In the genomic region with DNA sequence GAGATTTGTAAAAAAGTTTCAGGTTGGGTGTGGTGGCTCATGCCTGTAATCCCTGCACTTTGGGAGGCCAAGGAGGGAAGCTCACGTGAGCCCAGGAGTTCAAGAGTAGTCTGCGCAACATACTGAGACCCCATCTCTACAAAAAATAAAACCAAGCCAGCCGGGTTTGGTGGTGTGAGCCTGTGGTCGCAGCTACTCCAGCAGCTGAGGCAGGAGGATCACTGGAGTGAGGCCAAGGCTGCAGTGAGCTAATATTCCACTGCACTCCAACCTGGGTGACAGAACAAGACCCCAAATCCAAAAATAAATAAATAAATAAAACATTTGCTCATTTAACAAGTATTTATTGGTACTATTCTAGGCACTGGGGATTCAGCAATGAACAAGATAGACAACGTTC, we compare ENCODE assay signal across 9 cellular contexts. TPM values are rescaled to one million over a fixed set of nuclear protein-coding genes. Genes with fewer than 3 reads are reported as not detected.
DNase-seq lines count a peak whose midpoint lies in the region; ATAC-seq, FAIRE-seq and TF ChIP-seq lines count a peak whose summit lies in the region.
"Had no signal": no experiment of that assay in that cellular context is flagged by ENCODE, and none has a peak within 500 bp of the region (broad histone marks: within the 10 kb centered on the region; RNA-seq: fewer than 3 reads in every experiment).

No MANE protein-coding gene starts in this region.

- H3K27me3 ChIP-seq in Caco-2 (replicated peaks; ENCODE audit: control insufficient read depth, insufficient read depth, low read length) (no peaks in the 10 kb centered on the region), mammary epithelial cell (ENCODE audit: insufficient read depth, low read length) (no peaks in the 10 kb centered on the region)

- H3K4me1 ChIP-seq in Caco-2 (no peaks in the 10 kb centered on the region), mammary epithelial cell (ENCODE audit: insufficient read depth, low read length) (peaks cover 23% of the 10 kb centered on the region), kidney (ENCODE audit: control insufficient read depth in 1 of 2, insufficient read depth in 1 of 2, low read depth in 1 of 2, low read length in 2 of 2) (peaks cover 3 to 11% of the 10 kb centered on the region in 2 donors)

- H3K9me3 ChIP-seq in Caco-2 = no peaks in the 10 kb centered on the region
- H3K9me3 ChIP-seq in mammary epithelial cell (replicated peaks; ENCODE audit: insufficient read depth, low read length) = no peaks in the 10 kb centered on the region
- no peaks in the 10 kb centered on the region for H3K9me3 ChIP-seq in kidney (ENCODE audit: control insufficient read depth in 1 of 2, low read length in 2 of 2)

- WGBS in mammary epithelial cell (ENCODE audit: low coverage, missing lambda C conversion rate) = 73% methylated on average over 4 of the region's 5 CpGs

- in situ Hi-C loops in mammary epithelial cell (cut with MboI; ENCODE audit: low sequenced_read_pairs in 2 of 2) = no loop called here

- POLR2A ChIA-PET in Caco-2 (lab: Charles Lee) = interaction anchor here (2.0 to 2.2 kb wide), 2 partner anchors 8 to 36 kb away, joined by 10 to 19 read pairs; partner anchors contain the start of gene SEC24C

- H3K27ac ChIP-seq in mammary epithelial cell (ENCODE audit: insufficient read depth, low read depth, low read length) (no peak overlapping the region), caudate nucleus (ENCODE audit: low read depth, low read length) (no peak overlapping the region), kidney (ENCODE audit: low read depth in 2 of 2, low read length in 2 of 2) (no peak overlapping the region)

- no TSS peak for BruUV-seq in Caco-2 (replicated peaks; lab: Mats Ljungman, UMichigan)
- BruUV-seq in mammary epithelial cell (replicated peaks; lab: Mats Ljungman, UMichigan) = no TSS peak

- peak overlapping the region; percentile 96 for H3K4me2 ChIP-seq in mammary epithelial cell (ENCODE audit: insufficient read depth, low read depth, low read length)

- ATAC-seq in GM21529 (IDR thresholded peaks at IDR 0.05; ENCODE audit: unreplicated experiment) = no peak

- no peak overlapping the region for H3K4me3 ChIP-seq in Caco-2 (ENCODE audit: low read depth, low read length)
- H3K4me3 ChIP-seq in LNCaP clone FGC (ENCODE audit: low read depth, low read length) = peak overlapping the region; percentile 98
- no peak overlapping the region for H3K4me3 ChIP-seq in mammary epithelial cell (replicated peaks in 1 of 3; ENCODE audit: insufficient read depth in 1 of 3, low read depth in 2 of 3, low read length in 3 of 3)
- H3K4me3 ChIP-seq in kidney (ENCODE audit: low read length in 2 of 2) = no peak overlapping the region

- DNase-seq in Caco-2 (no peak), LNCaP clone FGC (ENCODE audit: low read depth) (no peak), mammary epithelial cell (no peak), neural crest cell (ENCODE audit: low read depth, low spot score) (no peak), caudate nucleus (lab: John Stamatoyannopoulos, UW) (no peak), cardiac septum (ENCODE audit: low spot score) (no peak), kidney (no peak)
- DNase-seq: GDM1 had no signal

- peak overlapping the region; percentile 86 for H3K4me3 Mint-ChIP-seq in Caco-2 (ENCODE audit: unreplicated experiment)
- peak overlapping the region; percentile 99 for H3K4me3 Mint-ChIP-seq in neural crest cell

- H3K36me3 Mint-ChIP-seq in Caco-2 (ENCODE audit: insufficient read depth, unreplicated experiment) (peaks cover 37% of the 10 kb centered on the region), neural crest cell (ENCODE audit: low read depth) (peaks cover 5% of the 10 kb centered on the region)

- FAIRE-seq in kidney (lab: Jason Lieb, UNC) = no peak

- TF ChIP-seq CTCF in Caco-2 (IDR thresholded peaks at IDR 0.05; ENCODE audit: insufficient read depth in 1 of 2, low read depth in 1 of 2, low read length in 1 of 2, severe bottlenecking in 1 of 2, unreplicated experiment in 1 of 2) (no peak), LNCaP clone FGC (IDR thresholded peaks at IDR 0.05; ENCODE audit: control insufficient read depth, extremely low read depth, insufficient read depth) (no peak), mammary epithelial cell (conservative IDR thresholded peaks at IDR 0.05 in 1 of 2, IDR thresholded peaks at IDR 0.05 in 1 of 2; ENCODE audit: extremely low read depth in 1 of 2, insufficient read depth in 1 of 2, low read depth in 1 of 2, low read length in 2 of 2) (no peak), neural crest cell (conservative IDR thresholded peaks at IDR 0.05) (no peak), kidney (IDR thresholded peaks at IDR 0.05; ENCODE audit: borderline replicate concordance, extremely low read depth, insufficient read depth) (no peak)

- dilution Hi-C loops in mammary epithelial cell (cut with HindIII; ENCODE audit: low sequenced_read_pairs) = no loop called here

- H3K9ac ChIP-seq in mammary epithelial cell (ENCODE audit: insufficient read depth, low read length) (no peak overlapping the region), kidney (ENCODE audit: low read length in 2 of 2) (no peak overlapping the region)

- H4K20me1 ChIP-seq in mammary epithelial cell (ENCODE audit: insufficient read depth, low read length) = no peaks in the 10 kb centered on the region

- H3K4me1 Mint-ChIP-seq in Caco-2 (ENCODE audit: low read depth, unreplicated experiment) = peaks cover 22% of the 10 kb centered on the region
- H3K4me1 Mint-ChIP-seq in neural crest cell = peaks cover 48% of the 10 kb centered on the region

- peaks cover 2% of the 10 kb centered on the region; the same call in 1 of the 2 replicates for H3K36me3 ChIP-seq in Caco-2 (ENCODE audit: control insufficient read depth, insufficient read depth, low read length)
- peaks cover 6% of the 10 kb centered on the region for H3K36me3 ChIP-seq in mammary epithelial cell (ENCODE audit: insufficient read depth, low read length)
- peaks cover 0 to 2% of the 10 kb centered on the region in 2 donors for H3K36me3 ChIP-seq in kidney (ENCODE audit: control insufficient read depth in 1 of 2, insufficient read depth in 2 of 2, low read length in 2 of 2)

- no peak overlapping the region for H2AFZ ChIP-seq in mammary epithelial cell (ENCODE audit: low read depth, low read length)

- peaks cover 90% of the 10 kb centered on the region for H3K79me2 ChIP-seq in mammary epithelial cell (ENCODE audit: insufficient read depth, low read length)

- H3K27me3 Mint-ChIP-seq in Caco-2 (ENCODE audit: insufficient read depth, unreplicated experiment) = no peaks in the 10 kb centered on the region
- no peaks in the 10 kb centered on the region for H3K27me3 Mint-ChIP-seq in neural crest cell (ENCODE audit: low read depth)

- intact Hi-C loops in Caco-2 (cut with micrococcal nuclease; ENCODE audit: unreplicated experiment) = loop anchor here (10.0 kb wide), 1 partner anchor 94 kb away; the partner anchor contains the start of gene CAMK2G
- intact Hi-C loops in mammary epithelial cell (cut with micrococcal nuclease) = no loop called here
- intact Hi-C loops in cardiac septum (cut with DNase I) = loop anchor here (5.0 kb wide), 1 partner anchor 33 kb away; no protein-coding TSS in a partner anchor
- intact Hi-C loops in kidney (cut with DNase I) = no loop called here

- CTCF ChIA-PET in Caco-2 (lab: Charles Lee) = no interaction called here
- CTCF ChIA-PET in mammary epithelial cell (lab: Charles Lee; ENCODE audit: low non-redundant PET) = no interaction called here

- H3K9me3 Mint-ChIP-seq in Caco-2 (ENCODE audit: unreplicated experiment) (no peaks in the 10 kb centered on the region), neural crest cell (no peaks in the 10 kb centered on the region)

- H3K27ac Mint-ChIP-seq in Caco-2 (ENCODE audit: unreplicated experiment) (no peak overlapping the region), neural crest cell (ENCODE audit: unreplicated experiment) (peak overlapping the region; percentile 43)

RNA-seq across cellular contexts. Expression of gene CHCHD1, which starts 1.5 kb away (rescaled TPM):
- total RNA-seq in Caco-2 (2022) = 42.0 and 44.1 TPM in 2 replicates
- total RNA-seq in mammary epithelial cell = 10 to 100 TPM; 11.7 to 24.7 TPM
- 36.9 TPM for polyA plus RNA-seq in mammary epithelial cell
- 10.5 TPM for polyA minus RNA-seq in mammary epithelial cell
- total RNA-seq in neural crest cell = 34.8 and 38.9 TPM in 2 replicates
- 19.5 TPM for total RNA-seq in cardiac septum
- 23.4 TPM for total RNA-seq in kidney
- polyA plus RNA-seq in kidney (ENCODE audit: insufficient read depth, low read depth, low replicate concordance) = 105 TPM

RNA-seq across cellular contexts. Expression of gene ZSWIM8, which starts 5.1 kb away (rescaled TPM):
- total RNA-seq in Caco-2 (2022) (93.2 and 103 TPM in 2 replicates), mammary epithelial cell (10 to 100 TPM; 62.5 to 67.6 TPM), neural crest cell (74.9 and 75.7 TPM in 2 replicates), cardiac septum (57.1 TPM), kidney (91.8 TPM)
- polyA plus RNA-seq in mammary epithelial cell (54.3 TPM), kidney (ENCODE audit: insufficient read depth, low read depth, low replicate concordance) (96.7 TPM)
- 61.7 TPM for polyA minus RNA-seq in mammary epithelial cell

RNA-seq across cellular contexts. Expression of gene NDST2, which starts 31.1 kb away (rescaled TPM):
- 16.8 and 18.6 TPM in 2 replicates for total RNA-seq in Caco-2 (2022)
- total RNA-seq in mammary epithelial cell = 10 to 100 TPM in 1 of 2 donors, 1 to 10 TPM in 1; 9.3 to 18.5 TPM
- 10.8 TPM for polyA plus RNA-seq in mammary epithelial cell
- 6.7 TPM for polyA minus RNA-seq in mammary epithelial cell
- 27.6 and 35.7 TPM in 2 replicates for total RNA-seq in neural crest cell
- 16.0 TPM for total RNA-seq in cardiac septum
- total RNA-seq in kidney = 42.6 TPM
- 11.7 TPM for polyA plus RNA-seq in kidney (ENCODE audit: insufficient read depth, low read depth, low replicate concordance)

RNA-seq across cellular contexts. Expression of gene SEC24C, which starts 36.1 kb away (rescaled TPM):
- total RNA-seq in Caco-2 (2022) (91.0 and 91.2 TPM in 2 replicates), mammary epithelial cell (10 to 100 TPM; 48.0 to 68.0 TPM), neural crest cell (81.4 and 85.9 TPM in 2 replicates), cardiac septum (55.1 TPM), kidney (66.9 TPM)
- polyA plus RNA-seq in mammary epithelial cell (62.6 TPM), kidney (ENCODE audit: insufficient read depth, low read depth, low replicate concordance) (39.2 TPM)
- polyA minus RNA-seq in mammary epithelial cell = 134 TPM

Comparison
In these comparisons a context has a peak if more than half of its experiments do, and no peak if none do; other contexts are left out.
1. intact Hi-C loops: an anchor here in Caco-2 (10.0 kb wide) and cardiac septum (5.0 kb wide); none called in mammary epithelial cell and kidney.